Comparison of ENCODE assay signal across 35 cellular contexts in the genomic region with DNA sequence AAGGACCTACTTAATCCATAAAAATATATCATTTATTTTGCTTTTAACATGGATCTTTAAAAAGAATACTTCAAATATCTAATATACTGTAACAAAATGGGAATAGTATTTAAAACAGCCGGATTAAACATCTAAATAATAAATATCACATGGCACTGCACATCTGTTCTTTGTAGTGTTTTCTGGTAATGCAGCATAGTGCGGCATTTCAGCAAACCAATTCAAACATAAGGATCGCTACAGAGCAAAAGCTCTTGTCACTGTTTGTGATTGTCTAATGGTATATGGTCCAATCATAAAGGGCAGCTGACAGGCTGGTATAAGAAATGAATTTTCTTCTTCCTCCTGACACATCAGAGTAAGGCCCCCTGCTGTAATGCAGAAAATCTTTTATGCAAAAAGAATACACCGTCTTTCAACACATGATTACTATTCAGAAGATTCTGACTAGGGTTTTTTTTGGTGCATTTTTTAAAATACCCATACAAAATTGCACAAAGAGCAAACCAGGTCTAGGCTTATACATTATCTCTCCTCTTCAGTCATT. TPM values are rescaled to one million over a fixed set of nuclear protein-coding genes. Genes with fewer than 3 reads are reported as not detected.
"Had no signal": no experiment of that assay in that cellular context is flagged by ENCODE, and none has a peak within 500 bp of the region (broad histone marks: within the 10 kb centered on the region; RNA-seq: fewer than 3 reads in every experiment).

No MANE protein-coding gene starts in this region.

- H3K4me3 ChIP-seq: adrenal gland, ascending aorta, body of pancreas, breast epithelium, cardiac muscle cell had no signal

- H3K36me3 ChIP-seq: adrenal gland, ascending aorta, brain microvascular endothelial cell, breast epithelium, cardiac muscle cell had no signal

- DNase-seq: activated effector memory CD4-positive, alpha-beta T cell treated with anti-CD3 and anti-CD28 coated beads, Interleukin-2, amount 50 U/mL, for 16 hours; activated effector memory CD4-positive, alpha-beta T cell treated with Interleukin-2 at 50 U/mL for 16 hours; activated gamma-delta T cell; activated gamma-delta T cell treated with Interleukin-2 at 50 U/mL for 16 hours; activated naive CD4-positive, alpha-beta T cell; activated naive CD4-positive, alpha-beta T cell treated with anti-CD3 and anti-CD28 coated beads for 36 hours; activated naive CD4-positive, alpha-beta T cell treated with anti-CD3 and anti-CD28 coated beads, Interleukin-2, amount 10 ng/mL, durations not matched to agents 7 days and 5 days; activated naive CD4-positive, alpha-beta T cell treated with anti-CD3 and anti-CD28 coated beads, Interleukin-2, amount 50 U/mL, for 16 hours; activated naive CD4-positive, alpha-beta T cell treated with Interleukin-2 at 50 U/mL for 16 hours; activated naive CD8-positive, alpha-beta T cell treated with anti-CD3 and anti-CD28 coated beads for 36 hours; activated naive CD8-positive, alpha-beta T cell treated with anti-CD3 and anti-CD28 coated beads, Interleukin-2, amount 10 ng/mL, durations not matched to agents 7 days and 5 days; activated naive CD8-positive, alpha-beta T cell treated with anti-CD3 and anti-CD28 coated beads, Interleukin-2, amount 50 U/mL, for 24 hours; activated T-cell treated with anti-CD3 and anti-CD28 coated beads, Interleukin-2, amount 50 U/mL, for 24 hours; activated T-cell treated with anti-CD3 and anti-CD28 coated beads, Interleukin-2, amount 50 U/mL, for 4 hours; activated T-cell treated with anti-CD3 and anti-CD28 coated beads, Interleukin-2, amount 50 U/mL, for 48 hours; activated T-cell treated with anti-CD3 and anti-CD28 coated beads, Interleukin-2, amount 50 U/mL, for 72 hours; adrenal gland; amniotic stem cell; amygdala; anterior cingulate cortex; aorta; body of pancreas; brain microvascular endothelial cell; caudate nucleus; central memory CD4-positive, alpha-beta T cell; cerebellar nuclear complex had no signal

- H3K4me1 ChIP-seq: adrenal gland, ascending aorta, body of pancreas, breast epithelium had no signal

- H3K9me3 ChIP-seq: adrenal gland, ascending aorta, body of pancreas, breast epithelium had no signal

- ATAC-seq: activated naive CD4-positive, alpha-beta T cell treated with anti-CD3 and anti-CD28 coated beads, Interleukin-2, amount 50 U/mL, for 72 hours; activated naive CD8-positive, alpha-beta T cell treated with anti-CD3 and anti-CD28 coated beads, Interleukin-2, amount 50 U/mL, for 24 hours; activated T-cell treated with anti-CD3 and anti-CD28 coated beads, Interleukin-2, amount 50 U/mL, for 4 hours; activated T-cell treated with anti-CD3 and anti-CD28 coated beads, Interleukin-2, amount 50 U/mL, for 72 hours; activated T-helper 17 cell treated with anti-CD3 and anti-CD28 coated beads, Interleukin-2, amount 50 U/mL, for 72 hours; body of pancreas had no signal

- H3K27ac ChIP-seq: adrenal gland, ascending aorta, body of pancreas, brain microvascular endothelial cell, breast epithelium, cardiac muscle cell had no signal

- H3K27me3 ChIP-seq: ascending aorta, brain microvascular endothelial cell, cardiac muscle cell had no signal

RNA-seq across cellular contexts. Expression of gene POU3F2, which starts 40.0 kb away (rescaled TPM):
- total RNA-seq: activated naive CD4-positive, alpha-beta T cell treated with anti-CD3 and anti-CD28 coated beads for 36 hours; activated naive CD4-positive, alpha-beta T cell treated with anti-CD3 and anti-CD28 coated beads, Interleukin-2, amount 50 U/mL, for 72 hours; activated naive CD8-positive, alpha-beta T cell treated with anti-CD3 and anti-CD28 coated beads for 36 hours; activated naive CD8-positive, alpha-beta T cell treated with anti-CD3 and anti-CD28 coated beads, Interleukin-2, amount 10 ng/mL, durations not matched to agents 7 days and 5 days; activated T-cell treated with anti-CD3 and anti-CD28 coated beads, Interleukin-2, amount 50 U/mL, for 4 hours; activated T-cell treated with anti-CD3 and anti-CD28 coated beads, Interleukin-2, amount 50 U/mL, for 72 hours; activated T-helper 1 cell treated with anti-CD3 and anti-CD28 coated beads, Interleukin-12 subunit alpha, Interleukin-12 subunit beta, Interleukin-2, Interleukin-4 antibody, amounts not matched to agents 30 ng/mL and 10 ng/mL and 1 ng/mL, durations not matched to agents 14 hours and 24 hours and 36 hours; activated T-helper 17 cell treated with anti-CD3 and anti-CD28 coated beads, Interleukin-2, amount 50 U/mL, for 72 hours; activated T-helper 2 cell treated with anti-CD3 and anti-CD28 coated beads, Interferon-gamma antibody, Interleukin-2, Interleukin-4, amounts not matched to agents 10 μg/mL and 5 μg/mL and 100 μg/mL, durations not matched to agents 14 hours and 24 hours and 36 hours; aorta; ascending aorta; body of pancreas; breast epithelium; bronchial epithelial cell had no signal
- polyA plus RNA-seq: adipose tissue, aorta had no signal
